ENCODE assay signal across 22 cellular contexts in genomic region chr7:151379534-151380198, GRCh38. TPM values are rescaled to one million over a fixed set of nuclear protein-coding genes. Genes with fewer than 3 reads are reported as not detected.
DNase-seq lines count a peak whose midpoint lies in the region; ATAC-seq and TF ChIP-seq lines count a peak whose summit lies in the region.
"Had no signal": no experiment of that assay in that cellular context is flagged by ENCODE, and none has a peak within 500 bp of the region (broad histone marks: within the 10 kb centered on the region; RNA-seq: fewer than 3 reads in every experiment).

No MANE protein-coding gene starts in this region.

- H3K27ac Mint-ChIP-seq in activated naive CD8-positive, alpha-beta T cell treated with anti-CD3 and anti-CD28 coated beads, Interleukin-2, amount 50 U/mL, for 24 hours, result peak overlapping the region; percentile 29
- no peak overlapping the region for H3K27ac Mint-ChIP-seq in activated naive CD8-positive, alpha-beta T cell treated with anti-CD3 and anti-CD28 coated beads for 36 hours
- peak overlapping the region; percentile 45 for H3K27ac Mint-ChIP-seq in T-helper 17 cell
- H3K27ac Mint-ChIP-seq: activated naive CD4-positive, alpha-beta T cell treated with anti-CD3 and anti-CD28 coated beads for 36 hours; activated T-cell treated with anti-CD3 and anti-CD28 coated beads, Interleukin-2, amount 50 U/mL, for 24 hours had no signal

- no peak for TF ChIP-seq POLR2A in right lobe of liver (IDR thresholded peaks at IDR 0.05)

- H3K36me3 Mint-ChIP-seq in activated naive CD8-positive, alpha-beta T cell treated with anti-CD3 and anti-CD28 coated beads, Interleukin-2, amount 50 U/mL, for 24 hours (ENCODE audit: low read depth), result peaks cover 7% of the 10 kb centered on the region
- H3K36me3 Mint-ChIP-seq in activated naive CD8-positive, alpha-beta T cell treated with anti-CD3 and anti-CD28 coated beads for 36 hours, result no peaks in the 10 kb centered on the region
- peaks cover 2% of the 10 kb centered on the region for H3K36me3 Mint-ChIP-seq in T-helper 17 cell (ENCODE audit: low read depth)

- no peak for ATAC-seq in activated naive CD8-positive, alpha-beta T cell treated with anti-CD3 and anti-CD28 coated beads, Interleukin-2, amount 50 U/mL, for 24 hours
- no peak for ATAC-seq in T-helper 17 cell
- ATAC-seq in right lobe of liver, result peak; percentile 6 to 24 (median 10)
- no peak for ATAC-seq in upper lobe of right lung
- no peak for ATAC-seq in HG02571 (IDR thresholded peaks at IDR 0.05; ENCODE audit: unreplicated experiment)
- no peak for ATAC-seq in HG03460 (IDR thresholded peaks at IDR 0.05; ENCODE audit: unreplicated experiment)
- ATAC-seq: foreskin keratinocyte had no signal

- H3K9me3 ChIP-seq in T-helper 17 cell (ENCODE audit: control insufficient read depth, low read length, poor library complexity, severe bottlenecking) (no peaks in the 10 kb centered on the region), right lobe of liver (no peaks in the 10 kb centered on the region), upper lobe of right lung (no peaks in the 10 kb centered on the region)
- H3K9me3 ChIP-seq: Peyer's patch, SJSA1, suprapubic skin, uterus had no signal

- H3K36me3 ChIP-seq in right lobe of liver (peaks cover 0 to 23% (median 6%) of the 10 kb centered on the region in 4 donors), upper lobe of right lung (peaks cover 37% of the 10 kb centered on the region)
- H3K36me3 ChIP-seq: uterus had no signal

- intact Hi-C loops in right lobe of liver (cut with DNase I) (no loop called here), upper lobe of right lung (cut with DNase I) (no loop called here)

- peaks cover 10% of the 10 kb centered on the region for H3K4me1 Mint-ChIP-seq in activated naive CD8-positive, alpha-beta T cell treated with anti-CD3 and anti-CD28 coated beads, Interleukin-2, amount 50 U/mL, for 24 hours
- H3K4me1 Mint-ChIP-seq in activated naive CD8-positive, alpha-beta T cell treated with anti-CD3 and anti-CD28 coated beads for 36 hours, result peaks cover 11% of the 10 kb centered on the region
- H3K4me1 Mint-ChIP-seq in T-helper 17 cell, result peaks cover 23% of the 10 kb centered on the region

- no peak overlapping the region for H3K4me3 Mint-ChIP-seq in activated naive CD8-positive, alpha-beta T cell treated with anti-CD3 and anti-CD28 coated beads, Interleukin-2, amount 50 U/mL, for 24 hours
- no peak overlapping the region for H3K4me3 Mint-ChIP-seq in activated naive CD8-positive, alpha-beta T cell treated with anti-CD3 and anti-CD28 coated beads for 36 hours
- H3K4me3 Mint-ChIP-seq in T-helper 17 cell, result peak overlapping the region; percentile 1
- H3K4me3 Mint-ChIP-seq: activated naive CD4-positive, alpha-beta T cell treated with anti-CD3 and anti-CD28 coated beads for 36 hours; activated T-cell treated with anti-CD3 and anti-CD28 coated beads, Interleukin-2, amount 50 U/mL, for 24 hours had no signal

- peaks cover 0 to 11% of the 10 kb centered on the region in 2 donors for H3K27me3 ChIP-seq in right lobe of liver
- H3K27me3 ChIP-seq in upper lobe of right lung, result peaks cover 27% of the 10 kb centered on the region
- H3K27me3 ChIP-seq: uterus had no signal

- TF ChIP-seq CTCF in right lobe of liver (IDR thresholded peaks at IDR 0.05) (no peak), upper lobe of right lung (IDR thresholded peaks at IDR 0.05) (no peak)

- no peaks in the 10 kb centered on the region for H3K9me3 Mint-ChIP-seq in activated naive CD8-positive, alpha-beta T cell treated with anti-CD3 and anti-CD28 coated beads, Interleukin-2, amount 50 U/mL, for 24 hours
- H3K9me3 Mint-ChIP-seq in activated naive CD8-positive, alpha-beta T cell treated with anti-CD3 and anti-CD28 coated beads for 36 hours, result no peaks in the 10 kb centered on the region
- H3K9me3 Mint-ChIP-seq: activated naive CD4-positive, alpha-beta T cell treated with anti-CD3 and anti-CD28 coated beads for 36 hours; activated T-cell treated with anti-CD3 and anti-CD28 coated beads, Interleukin-2, amount 50 U/mL, for 24 hours had no signal

- H3K27me3 Mint-ChIP-seq in activated naive CD8-positive, alpha-beta T cell treated with anti-CD3 and anti-CD28 coated beads, Interleukin-2, amount 50 U/mL, for 24 hours, result peaks cover 19% of the 10 kb centered on the region
- H3K27me3 Mint-ChIP-seq in activated naive CD8-positive, alpha-beta T cell treated with anti-CD3 and anti-CD28 coated beads for 36 hours, result peaks cover 24% of the 10 kb centered on the region
- no peaks in the 10 kb centered on the region for H3K27me3 Mint-ChIP-seq in T-helper 17 cell

- 93% methylated on average over 5 of the region's 25 CpGs for WGBS in right lobe of liver (ENCODE audit: insufficient coverage, low coverage, low lambda C conversion rate, missing lambda C conversion rate)

- H3K4me1 ChIP-seq in right lobe of liver (peaks cover 0 to 8% (median 0%) of the 10 kb centered on the region in 4 donors), upper lobe of right lung (peaks cover 10% of the 10 kb centered on the region)
- H3K4me1 ChIP-seq: foreskin keratinocyte, SJSA1 had no signal

- no peak for DNase-seq in activated naive CD8-positive, alpha-beta T cell treated with anti-CD3 and anti-CD28 coated beads, Interleukin-2, amount 50 U/mL, for 24 hours
- DNase-seq in activated naive CD8-positive, alpha-beta T cell treated with anti-CD3 and anti-CD28 coated beads for 36 hours, result no peak
- no peak for DNase-seq in T-helper 17 cell
- peak in 1 of 3 donors; percentile 51 for DNase-seq in right lobe of liver
- peak; percentile 57 for DNase-seq in upper lobe of right lung
- no peak for DNase-seq in putamen (ENCODE audit: low spot score)
- DNase-seq: activated naive CD4-positive, alpha-beta T cell treated with anti-CD3 and anti-CD28 coated beads for 36 hours; activated T-cell treated with anti-CD3 and anti-CD28 coated beads, Interleukin-2, amount 50 U/mL, for 24 hours; DMS 273 treated with DMSO at 0.1 percent for 48 hours; erythroblast; foreskin keratinocyte; GF-D8; Karpas-422; NCI-H510A; NK-92 treated with Interleukin-12 subunit alpha and Interleukin-12 subunit beta, amount 100 ng/mL, for 24 hours; uterus had no signal

- H3K4me3 ChIP-seq in right lobe of liver (no peak overlapping the region), upper lobe of right lung (no peak overlapping the region)
- H3K4me3 ChIP-seq: Peyer's patch, SJSA1, suprapubic skin, uterus had no signal

- H3K27ac ChIP-seq in right lobe of liver, result no peak overlapping the region
- no peak overlapping the region for H3K27ac ChIP-seq in upper lobe of right lung
- H3K27ac ChIP-seq: foreskin keratinocyte, Peyer's patch, SJSA1, suprapubic skin, uterus had no signal

RNA-seq across cellular contexts. Expression of gene WDR86, which starts 30.2 kb away (rescaled TPM):
- total RNA-seq in activated naive CD8-positive, alpha-beta T cell treated with anti-CD3 and anti-CD28 coated beads for 36 hours, result not detected
- 10 to 100 TPM in 1 of 2 donors, 1 to 10 TPM in 1; 9.7 to 24.4 TPM for total RNA-seq in T-helper 17 cell
- total RNA-seq in right lobe of liver, result under 1 TPM in 5 of 6 experiments, not detected in 1; 0.31 to 0.74 (median 0.44) TPM
- total RNA-seq in upper lobe of right lung, result 1.3 TPM
- total RNA-seq: activated naive CD4-positive, alpha-beta T cell treated with anti-CD3 and anti-CD28 coated beads for 36 hours; foreskin keratinocyte; H4 had no signal

RNA-seq across cellular contexts. Expression of gene NUB1, which starts 38.1 kb away (rescaled TPM):
- 10 to 100 TPM; 51.2 to 51.6 TPM for total RNA-seq in activated naive CD8-positive, alpha-beta T cell treated with anti-CD3 and anti-CD28 coated beads for 36 hours
- total RNA-seq in T-helper 17 cell, result 10 to 100 TPM; 71.9 to 87.2 TPM
- total RNA-seq in right lobe of liver, result 10 to 100 TPM; 21.1 to 31.3 (median 26.2) TPM
- total RNA-seq in upper lobe of right lung, result 55.2 TPM

Comparison
In these comparisons a context has a peak if more than half of its experiments do, and no peak if none do; other contexts are left out.
1. ATAC-seq: peak in right lobe of liver (4 of 4); none in activated naive CD8-positive, alpha-beta T cell treated with anti-CD3 and anti-CD28 coated beads, Interleukin-2, amount 50 U/mL, for 24 hours (single experiment), T-helper 17 cell (single experiment), upper lobe of right lung (single experiment), HG02571 (single experiment) and HG03460 (single experiment).